Comparison of ENCODE assay signal across 15 cellular contexts in genomic region chr11:68583047-68583446, GRCh38.
DNase-seq lines count a peak whose midpoint lies in the region; ATAC-seq and TF ChIP-seq lines count a peak whose summit lies in the region.
"Had no signal": no experiment of that assay in that cellular context is flagged by ENCODE, and none has a peak within 500 bp of the region (broad histone marks: within the 10 kb centered on the region; RNA-seq: fewer than 3 reads in every experiment).

No MANE protein-coding gene starts in this region.

- no peak overlapping the region for H3K4me3 ChIP-seq in heart left ventricle
- H3K4me3 ChIP-seq in fibroblast of villous mesenchyme (ENCODE audit: low read depth, low read length): no peak overlapping the region
- peak overlapping the region; percentile 40 for H3K4me3 ChIP-seq in thoracic aorta
- H3K4me3 ChIP-seq: cardiac muscle cell, vagina had no signal

- no peaks in the 10 kb centered on the region for H3K9me3 ChIP-seq in heart left ventricle
- H3K9me3 ChIP-seq in thoracic aorta: no peaks in the 10 kb centered on the region
- H3K9me3 ChIP-seq: vagina had no signal

- ATAC-seq in heart left ventricle (no peak), thoracic aorta (ENCODE audit: insufficient number of reproducible peaks, low FRiP score, low read depth) (no peak), GM21367 (IDR thresholded peaks at IDR 0.05; ENCODE audit: unreplicated experiment) (no peak), HG02759 (IDR thresholded peaks at IDR 0.05; ENCODE audit: unreplicated experiment) (no peak), GM18861 (IDR thresholded peaks at IDR 0.05; ENCODE audit: unreplicated experiment) (no peak)

- WGBS in heart left ventricle, 4 donors: 73 to 82% (median 76%) methylated on average over 2 of the region's 2 CpGs

- H3K27ac ChIP-seq in heart left ventricle: peak overlapping the region; percentile 51 to 86 (median 73)
- peak overlapping the region in 1 of 2 donors; percentile 61 for H3K27ac ChIP-seq in thoracic aorta
- H3K27ac ChIP-seq: vagina had no signal

- intact Hi-C loops in heart left ventricle (cut with DNase I): loop anchor here in 6 of 10 donors (5.0 to 10.0 kb wide), 3 partner anchors 36 to 121 kb away; partner anchors contain the start of gene PPP6R3 (in 5 of the 6)
- intact Hi-C loops in cardiac septum (cut with DNase I): loop anchor here (5.0 kb wide), 1 partner anchor 121 kb away; the partner anchor contains the start of gene PPP6R3

- H3K36me3 ChIP-seq in heart left ventricle: peaks cover 0 to 86% (median 65%) of the 10 kb centered on the region in 9 donors
- peaks cover 9% of the 10 kb centered on the region for H3K36me3 ChIP-seq in thoracic aorta

- no peak for DNase-seq in heart left ventricle
- no peak for DNase-seq in cardiac septum (ENCODE audit: low spot score)
- DNase-seq in amniotic stem cell (lab: John Stamatoyannopoulos, UW): peak; percentile 58
- DNase-seq in fibroblast of villous mesenchyme (ENCODE audit: low read depth): peak; percentile 55
- DNase-seq in thoracic aorta (ENCODE audit: low spot score): no peak
- DNase-seq: NCI-H446; nucleus accumbens; SIG-M5; stimulated activated CD4-positive, alpha-beta T cell treated with anti-CD3 and anti-CD28 coated beads, Interleukin-15, amount 100 ng/mL, for 24 hours; stimulated activated CD8-positive, alpha-beta memory T cell treated with anti-CD3 and anti-CD28 coated beads, Interleukin-4, amount 100 ng/mL, for 48 hours had no signal

- TF ChIP-seq POLR2A in heart left ventricle (IDR thresholded peaks at IDR 0.05): no peak

- TF ChIP-seq CTCF in heart left ventricle (IDR thresholded peaks at IDR 0.05) (no peak), fibroblast of villous mesenchyme (IDR thresholded peaks at IDR 0.05; ENCODE audit: insufficient read depth, low read depth, low read length) (no peak), thoracic aorta (IDR thresholded peaks at IDR 0.05) (no peak)

- no peaks in the 10 kb centered on the region for H3K27me3 ChIP-seq in heart left ventricle
- no peaks in the 10 kb centered on the region for H3K27me3 ChIP-seq in thoracic aorta (replicated peaks; ENCODE audit: insufficient read depth)
- H3K27me3 ChIP-seq: cardiac muscle cell, vagina had no signal

- H3K4me1 ChIP-seq in heart left ventricle (peaks cover 0 to 78% (median 36%) of the 10 kb centered on the region in 12 donors), thoracic aorta (ENCODE audit: control insufficient read depth in 1 of 2, low read depth in 2 of 2) (peaks cover 23 to 55% of the 10 kb centered on the region in 2 donors)

Comparison
In these comparisons a context has a peak if more than half of its experiments do, and no peak if none do; other contexts are left out.
1. DNase-seq: peak in amniotic stem cell (single experiment) and fibroblast of villous mesenchyme (single experiment); none in heart left ventricle (0 of 5), cardiac septum (single experiment) and thoracic aorta (single experiment).